8 cellular contexts compared by ENCODE assay signal in the genomic region with DNA sequence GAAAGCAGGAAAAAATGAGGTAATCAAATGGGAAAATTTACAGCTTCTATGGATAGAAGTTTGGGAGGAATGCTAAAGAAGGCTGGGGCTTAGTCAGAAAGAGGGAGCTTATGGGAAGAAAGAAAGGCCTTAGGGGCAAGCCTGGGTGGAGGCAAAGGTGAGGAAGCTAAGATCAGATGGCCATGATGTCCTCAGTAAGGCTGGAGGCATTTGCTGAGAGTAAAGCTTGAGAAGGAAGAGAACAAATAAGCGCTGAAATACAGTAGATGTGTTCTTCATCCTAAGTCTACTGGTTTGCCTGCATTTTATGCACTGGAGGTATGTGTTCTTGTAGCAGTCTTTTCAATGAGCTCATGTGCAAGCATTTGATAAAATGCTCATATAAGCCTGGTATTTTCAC.
"Had no signal": no experiment of that assay in that cellular context is flagged by ENCODE, and none has a peak within 500 bp of the region (broad histone marks: within the 10 kb centered on the region; RNA-seq: fewer than 3 reads in every experiment).

No MANE protein-coding gene starts in this region.

- DNase-seq: IMR-90, KBM-7, KG1 had no signal

- H3K4me2 ChIP-seq: KMS-11 had no signal

- H3K27ac ChIP-seq: HL-60, KMS-11 had no signal

- FAIRE-seq: HepG2, HTR-8/SVneo, K562 had no signal

- H3K4me3 ChIP-seq: K562 had no signal

- H3K9ac ChIP-seq: KMS-11 had no signal
